ENCODE assay signal across 29 cellular contexts in the genomic region with DNA sequence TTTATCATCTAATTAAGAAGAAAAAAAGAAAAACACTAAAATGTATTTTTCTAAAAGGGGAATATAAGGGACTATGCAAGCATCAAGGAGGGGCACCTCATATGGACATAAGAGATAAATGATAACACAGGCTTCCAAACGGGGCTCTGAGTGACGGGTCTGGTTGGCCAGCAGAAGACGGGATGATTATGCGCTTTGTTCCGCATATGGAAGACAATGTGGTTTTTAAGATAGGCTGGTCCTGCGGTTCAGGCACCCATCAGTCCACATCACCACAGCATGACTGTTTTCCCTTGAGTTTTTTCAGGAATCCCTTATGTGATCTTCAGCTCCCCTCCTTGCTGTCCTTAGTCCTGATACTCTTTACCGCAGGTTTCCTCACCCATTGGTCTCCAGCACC.
"Had no signal": no experiment of that assay in that cellular context is flagged by ENCODE, and none has a peak within 500 bp of the region (broad histone marks: within the 10 kb centered on the region; RNA-seq: fewer than 3 reads in every experiment).

No MANE protein-coding gene starts in this region.

- H3K4me1 ChIP-seq: colonic mucosa, gastrocnemius medialis, heart left ventricle, left lung, psoas muscle, sigmoid colon, stomach, thyroid gland, vagina had no signal

- FAIRE-seq: endothelial cell of umbilical vein, islet of Langerhans had no signal

- H3K27ac Mint-ChIP-seq: dendritic cell treated with granulocyte-macrophage colony-stimulating factor and Interleukin-4, amounts not matched to agents 40 ng/mL and 50 ng/mL, for 4 days; naive thymus-derived CD4-positive, alpha-beta T cell; nephron; stimulated activated effector memory CD8-positive, alpha-beta T cell treated with anti-CD3 and anti-CD28 coated beads, Interleukin-12 subunit alpha, Interleukin-12 subunit beta, amount 100 ng/mL, for 72 hours had no signal

- H3K27me3 ChIP-seq: colonic mucosa, ovary, thyroid gland, vagina had no signal

- H3K36me3 Mint-ChIP-seq: naive thymus-derived CD4-positive, alpha-beta T cell; stimulated activated effector memory CD8-positive, alpha-beta T cell treated with anti-CD3 and anti-CD28 coated beads, Interleukin-12 subunit alpha, Interleukin-12 subunit beta, amount 100 ng/mL, for 72 hours had no signal

- H3K4me3 Mint-ChIP-seq: dendritic cell treated with granulocyte-macrophage colony-stimulating factor and Interleukin-4, amounts not matched to agents 40 ng/mL and 50 ng/mL, for 4 days; naive thymus-derived CD4-positive, alpha-beta T cell; nephron; stimulated activated effector memory CD8-positive, alpha-beta T cell treated with anti-CD3 and anti-CD28 coated beads, Interleukin-12 subunit alpha, Interleukin-12 subunit beta, amount 100 ng/mL, for 72 hours had no signal

- H3K9me3 ChIP-seq: colonic mucosa, gastrocnemius medialis, heart left ventricle, left lung, ovary, psoas muscle, sigmoid colon, stomach, thyroid gland, vagina had no signal

- H3K27ac ChIP-seq: colonic mucosa, gastrocnemius medialis, heart left ventricle, left lung, ovary, psoas muscle, sigmoid colon, stomach, thyroid gland, vagina had no signal

- DNase-seq: colonic mucosa; effector memory CD4-positive, alpha-beta T cell; foreskin fibroblast; gastrocnemius medialis; heart left ventricle; hippocampal formation; left cardiac atrium; left lung; mesenchymal stem cell; midbrain; naive thymus-derived CD4-positive, alpha-beta T cell; occipital lobe; ovary; posterior cingulate gyrus; psoas muscle; right cardiac atrium; sigmoid colon; stimulated activated CD4-positive, alpha-beta T cell treated with anti-CD3 and anti-CD28 coated beads, Interleukin-2, amount 100 ng/mL, for 24 hours; stimulated activated CD4-positive, alpha-beta T cell treated with anti-CD3 and anti-CD28 coated beads, Interleukin-4, amount 100 ng/mL, for 24 hours; stimulated activated naive CD4-positive, alpha-beta T cell treated with Interleukin-2 at 50 U/mL for 16 hours; stomach; thyroid gland; trophoblast cell had no signal

- H3K4me3 ChIP-seq: colonic mucosa, gastrocnemius medialis, heart left ventricle, left lung, ovary, psoas muscle, sigmoid colon, stomach, thyroid gland, vagina had no signal

- H3K36me3 ChIP-seq: colonic mucosa, gastrocnemius medialis, heart left ventricle, left lung, ovary, sigmoid colon, stomach, thyroid gland, vagina had no signal

- ATAC-seq: gastrocnemius medialis; heart left ventricle; left cardiac atrium; left lung; naive thymus-derived CD4-positive, alpha-beta T cell; psoas muscle; right cardiac atrium; stimulated activated effector memory CD8-positive, alpha-beta T cell treated with anti-CD3 and anti-CD28 coated beads, Interleukin-12 subunit alpha, Interleukin-12 subunit beta, amount 100 ng/mL, for 72 hours had no signal

- H3K4me1 Mint-ChIP-seq: nephron; stimulated activated effector memory CD8-positive, alpha-beta T cell treated with anti-CD3 and anti-CD28 coated beads, Interleukin-12 subunit alpha, Interleukin-12 subunit beta, amount 100 ng/mL, for 72 hours had no signal

- H3K9me3 Mint-ChIP-seq: dendritic cell treated with granulocyte-macrophage colony-stimulating factor and Interleukin-4, amounts not matched to agents 40 ng/mL and 50 ng/mL, for 4 days; nephron; stimulated activated effector memory CD8-positive, alpha-beta T cell treated with anti-CD3 and anti-CD28 coated beads, Interleukin-12 subunit alpha, Interleukin-12 subunit beta, amount 100 ng/mL, for 72 hours had no signal
